In genomic region chr19:53013621-53014020, GRCh38 we compare ENCODE assay signal across 4 cellular contexts. TPM values are rescaled to one million over a fixed set of nuclear protein-coding genes. Genes with fewer than 3 reads are reported as not detected.
"Had no signal": no experiment of that assay in that cellular context is flagged by ENCODE, and none has a peak within 500 bp of the region (broad histone marks: within the 10 kb centered on the region; RNA-seq: fewer than 3 reads in every experiment).

A gene with protein sequence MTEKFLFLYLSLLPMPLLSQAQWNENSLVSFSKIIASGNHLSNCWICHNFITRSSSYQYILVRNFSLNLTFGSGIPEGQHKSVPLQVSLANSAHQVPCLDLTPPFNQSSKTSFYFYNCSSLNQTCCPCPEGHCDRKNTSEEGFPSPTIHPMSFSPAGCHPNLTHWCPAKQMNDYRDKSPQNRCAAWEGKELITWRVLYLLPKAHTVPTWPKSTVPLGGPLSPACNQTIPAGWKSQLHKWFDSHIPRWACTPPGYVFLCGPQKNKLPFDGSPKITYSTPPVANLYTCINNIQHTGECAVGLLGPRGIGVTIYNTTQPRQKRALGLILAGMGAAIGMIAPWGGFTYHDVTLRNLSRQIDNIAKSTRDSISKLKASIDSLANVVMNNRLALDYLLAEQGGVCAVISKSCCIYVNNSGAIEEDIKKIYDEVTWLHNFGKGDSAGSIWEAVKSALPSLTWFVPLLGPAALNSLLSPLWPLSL (plus strand): TSS chr19:53013921. CDS start chr19:53014091, 170 bp downstream.

- DNase-seq: GDM1, GF-D8 had no signal

- H3K4me3 ChIP-seq: GM12878 had no signal

- ATAC-seq: GM12878 had no signal

RNA-seq across cellular contexts. Expression of the gene that starts here (rescaled TPM):
- total RNA-seq: G401, GM12878 had no signal
